ENCODE assay signal across 13 cellular contexts in genomic region chr19:14385492-14385891, GRCh38. TPM values are rescaled to one million over a fixed set of nuclear protein-coding genes. Genes with fewer than 3 reads are reported as not detected.
DNase-seq lines count a peak whose midpoint lies in the region; ATAC-seq and TF ChIP-seq lines count a peak whose summit lies in the region.
"Had no signal": no experiment of that assay in that cellular context is flagged by ENCODE, and none has a peak within 500 bp of the region (broad histone marks: within the 10 kb centered on the region; RNA-seq: fewer than 3 reads in every experiment).

No MANE protein-coding gene starts in this region.

- H3K4me3 Mint-ChIP-seq in T-helper 2 cell treated with Interferon-gamma antibody and Interleukin-4, amounts not matched to agents 5 μg/mL and 100 μg/mL, for 36 hours: peak overlapping the region; percentile 91
- peak overlapping the region; percentile 98 for H3K4me3 Mint-ChIP-seq in T-helper 1 cell treated with Interleukin-12 subunit alpha and Interleukin-12 subunit beta and Interleukin-4 antibody, amounts not matched to agents 30 μg/mL and 1 μg/mL, for 36 hours

- no peaks in the 10 kb centered on the region for H3K27me3 Mint-ChIP-seq in T-helper 2 cell treated with Interferon-gamma antibody and Interleukin-4, amounts not matched to agents 5 μg/mL and 100 μg/mL, for 36 hours (ENCODE audit: low read depth)
- no peaks in the 10 kb centered on the region for H3K27me3 Mint-ChIP-seq in T-helper 1 cell treated with Interleukin-12 subunit alpha and Interleukin-12 subunit beta and Interleukin-4 antibody, amounts not matched to agents 30 μg/mL and 1 μg/mL, for 36 hours (ENCODE audit: low read depth)

- H3K27me3 ChIP-seq in esophagus muscularis mucosa (no peaks in the 10 kb centered on the region), thymus (ENCODE audit: control insufficient read depth, insufficient read depth) (no peaks in the 10 kb centered on the region), foreskin keratinocyte (no peaks in the 10 kb centered on the region)

- H3K36me3 Mint-ChIP-seq in T-helper 2 cell treated with Interferon-gamma antibody and Interleukin-4, amounts not matched to agents 5 μg/mL and 100 μg/mL, for 36 hours (ENCODE audit: low read depth): peaks cover 29% of the 10 kb centered on the region
- peaks cover 26% of the 10 kb centered on the region for H3K36me3 Mint-ChIP-seq in T-helper 1 cell treated with Interleukin-12 subunit alpha and Interleukin-12 subunit beta and Interleukin-4 antibody, amounts not matched to agents 30 μg/mL and 1 μg/mL, for 36 hours (ENCODE audit: low read depth)

- TF ChIP-seq CTCF in esophagus muscularis mucosa (IDR thresholded peaks at IDR 0.05) (no peak), foreskin keratinocyte (conservative IDR thresholded peaks at IDR 0.05) (no peak)

- H3K4me3 ChIP-seq in esophagus muscularis mucosa (no peak overlapping the region), thymus (ENCODE audit: low read length) (no peak overlapping the region)

- 74% methylated on average over 11 of the region's 11 CpGs for whole genome bisulfite sequencing in esophagus muscularis mucosa
- 13% methylated on average over 11 of the region's 11 CpGs for WGBS in thymus

- H3K9me3 ChIP-seq in esophagus muscularis mucosa (no peaks in the 10 kb centered on the region), thymus (ENCODE audit: control insufficient read depth) (no peaks in the 10 kb centered on the region)

- no peak for TF ChIP-seq POLR2A in esophagus muscularis mucosa (IDR thresholded peaks at IDR 0.05; ENCODE audit: low read depth)

- H3K4me1 Mint-ChIP-seq in T-helper 2 cell treated with Interferon-gamma antibody and Interleukin-4, amounts not matched to agents 5 μg/mL and 100 μg/mL, for 36 hours (ENCODE audit: low read depth): peaks cover 25% of the 10 kb centered on the region
- H3K4me1 Mint-ChIP-seq in T-helper 1 cell treated with Interleukin-12 subunit alpha and Interleukin-12 subunit beta and Interleukin-4 antibody, amounts not matched to agents 30 μg/mL and 1 μg/mL, for 36 hours (ENCODE audit: low read depth): peaks cover 25% of the 10 kb centered on the region

- H3K36me3 ChIP-seq in esophagus muscularis mucosa (peaks cover 2 to 19% (median 9%) of the 10 kb centered on the region in 4 donors), thymus (ENCODE audit: control insufficient read depth, insufficient read depth) (peaks cover 10% of the 10 kb centered on the region)

- H3K27ac ChIP-seq in esophagus muscularis mucosa (replicated peaks in 1 of 4) (peak overlapping the region; percentile 52 to 87 (median 86)), thymus (ENCODE audit: low read depth) (peak overlapping the region; percentile 25), foreskin keratinocyte (no peak overlapping the region)
- H3K27ac ChIP-seq: 22Rv1 had no signal

- TF ChIP-seq EP300 in esophagus muscularis mucosa (IDR thresholded peaks at IDR 0.05): no peak

- DNase-seq in T-helper 2 cell treated with Interferon-gamma antibody and Interleukin-4, amounts not matched to agents 5 μg/mL and 100 μg/mL, for 36 hours (ENCODE audit: low spot score): no peak
- DNase-seq in T-helper 2 cell: no peak
- no peak for DNase-seq in esophagus muscularis mucosa (ENCODE audit: extremely low spot score)
- DNase-seq in NK-92 treated with Interleukin-12 subunit alpha and Interleukin-12 subunit beta, amount 100 ng/mL, for 24 hours (lab: John Stamatoyannopoulos, UW): no peak
- no peak for DNase-seq in foreskin keratinocyte
- no peak for DNase-seq in GF-D8 (lab: John Stamatoyannopoulos, UW)
- DNase-seq: EL, HCEC 1CT, NCI-H1048, NCI-H82 had no signal

- no peaks in the 10 kb centered on the region for H3K9me3 Mint-ChIP-seq in T-helper 2 cell treated with Interferon-gamma antibody and Interleukin-4, amounts not matched to agents 5 μg/mL and 100 μg/mL, for 36 hours
- H3K9me3 Mint-ChIP-seq in T-helper 1 cell treated with Interleukin-12 subunit alpha and Interleukin-12 subunit beta and Interleukin-4 antibody, amounts not matched to agents 30 μg/mL and 1 μg/mL, for 36 hours: no peaks in the 10 kb centered on the region

- H3K4me1 ChIP-seq in esophagus muscularis mucosa (peaks cover 43 to 54% (median 51%) of the 10 kb centered on the region in 4 donors), thymus (ENCODE audit: control insufficient read depth, insufficient read depth, low read length) (peaks cover 23% of the 10 kb centered on the region), foreskin keratinocyte (peaks cover 11% of the 10 kb centered on the region)

- intact Hi-C loops in esophagus muscularis mucosa (cut with DNase I): no loop called here

- H3K27ac Mint-ChIP-seq in T-helper 2 cell treated with Interferon-gamma antibody and Interleukin-4, amounts not matched to agents 5 μg/mL and 100 μg/mL, for 36 hours: peak overlapping the region; percentile 95
- H3K27ac Mint-ChIP-seq in T-helper 1 cell treated with Interleukin-12 subunit alpha and Interleukin-12 subunit beta and Interleukin-4 antibody, amounts not matched to agents 30 μg/mL and 1 μg/mL, for 36 hours: peak overlapping the region; percentile 97

- no peak for ATAC-seq in foreskin keratinocyte

RNA-seq across cellular contexts. Expression of gene ADGRE5, which starts 4.2 kb away (rescaled TPM):
- total RNA-seq in esophagus muscularis mucosa (100 to 1,000 TPM in 1 of 4 donors, 10 to 100 TPM in 3; 37.3 to 101 (median 50.4) TPM), foreskin keratinocyte (13.7 and 16.8 TPM in 2 replicates)
- polyA plus RNA-seq in thymus (38.7 TPM), foreskin keratinocyte (14.5 and 19.6 TPM in 2 replicates)

RNA-seq across cellular contexts. Expression of gene DDX39A, which starts 33.6 kb away (rescaled TPM):
- 10 to 100 TPM; 39.3 to 56.3 (median 42.1) TPM for total RNA-seq in esophagus muscularis mucosa
- polyA plus RNA-seq in thymus: 197 TPM
- 104 and 132 TPM in 2 replicates for total RNA-seq in foreskin keratinocyte
- 123 and 146 TPM in 2 replicates for polyA plus RNA-seq in foreskin keratinocyte

RNA-seq across cellular contexts. Expression of gene PKN1, which starts 47.6 kb away (rescaled TPM):
- total RNA-seq in esophagus muscularis mucosa: 100 to 1,000 TPM; 120 to 233 (median 167) TPM
- 86.4 TPM for polyA plus RNA-seq in thymus
- total RNA-seq in foreskin keratinocyte: 3.8 and 5.7 TPM in 2 replicates
- polyA plus RNA-seq in foreskin keratinocyte: 3.4 and 4.6 TPM in 2 replicates

Comparison
In these comparisons a context has a peak if more than half of its experiments do, and no peak if none do; other contexts are left out.
1. RNA of gene PKN1, which starts 47.6 kb away (total RNA-seq): 120 to 233 TPM in esophagus muscularis mucosa; 3.8 to 5.7 TPM in foreskin keratinocyte; every median in the first group is over 10 times any median in the second.